Comparison of ENCODE assay signal across 8 cellular contexts in the genomic region with DNA sequence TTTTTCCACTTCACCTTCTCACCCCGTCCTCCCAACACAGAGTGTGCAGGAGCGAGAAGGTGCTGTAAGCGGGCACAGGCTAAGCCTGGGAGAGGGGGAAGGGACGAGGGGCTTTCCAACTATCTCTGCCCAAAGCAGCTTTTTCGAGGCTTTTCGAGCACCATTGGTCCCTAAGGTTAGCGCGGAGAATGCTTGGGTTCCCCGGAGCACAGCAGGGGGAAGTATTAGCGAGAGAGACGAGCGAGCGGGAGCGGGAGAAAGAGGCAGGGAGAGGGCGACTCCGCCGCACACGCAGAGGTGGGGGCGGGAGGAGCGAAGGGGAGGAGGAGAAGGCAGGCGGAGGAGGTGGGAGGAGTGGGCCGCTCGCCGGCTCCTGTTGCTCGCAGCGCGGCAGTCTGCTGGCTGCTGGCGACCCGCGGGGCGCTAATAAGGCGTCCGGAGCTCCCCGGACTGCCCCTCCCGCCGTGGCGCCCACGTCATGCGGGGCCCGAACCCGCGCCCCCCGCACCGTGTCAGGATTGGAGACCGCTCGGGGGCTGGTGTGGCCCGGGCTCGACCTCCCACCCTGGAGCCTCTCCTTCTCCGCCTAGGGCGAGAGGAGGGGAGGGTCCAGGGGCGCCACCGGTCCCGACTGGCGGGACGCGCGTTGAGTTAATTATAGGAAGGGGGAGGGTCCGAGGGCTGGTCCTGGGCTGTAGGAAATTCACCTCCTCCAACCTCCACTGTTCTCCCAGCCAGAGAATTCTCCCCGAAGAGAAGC. TPM values are rescaled to one million over a fixed set of nuclear protein-coding genes. Genes with fewer than 3 reads are reported as not detected.
DNase-seq lines count a peak whose midpoint lies in the region; ATAC-seq and TF ChIP-seq lines count a peak whose summit lies in the region.

Gene ADAMTS3, minus strand, starts transcription at position 263 of the 760 bp plus-strand sequence. CDS start 459 bp downstream, outside the sequence.

- peaks cover 6% of the 10 kb centered on the region; the same call in 1 of the 2 replicates for H3K4me1 ChIP-seq in PC-9 (replicated peaks; ENCODE audit: insufficient read depth)
- H3K4me1 ChIP-seq in smooth muscle cell (ENCODE audit: low read depth), result peaks cover 7% of the 10 kb centered on the region

- H3K9me2 ChIP-seq in PC-9 (ENCODE audit: insufficient read depth), result no peaks in the 10 kb centered on the region

- ATAC-seq in HG03442 (IDR thresholded peaks at IDR 0.05; ENCODE audit: unreplicated experiment), result no peak

- H3K9ac ChIP-seq in smooth muscle cell (ENCODE audit: low read depth), result peak within 1 kb of the TSS; percentile 46

- H3K79me2 ChIP-seq in PC-9 (ENCODE audit: low read depth) (no peaks in the 10 kb centered on the region), smooth muscle cell (ENCODE audit: low read depth) (no peaks in the 10 kb centered on the region)

- intact Hi-C loops in PC-9 (cut with micrococcal nuclease; ENCODE audit: unreplicated experiment), result no loop called here

- H2AFZ ChIP-seq in PC-9 (peak within 1 kb of the TSS; percentile 83), smooth muscle cell (ENCODE audit: low read depth) (peak within 1 kb of the TSS; percentile 95)

- DNase-seq in Caki2 (ENCODE audit: low read depth) (peak; percentile 85), HEK293T (ENCODE audit: extremely low spot score) (peak; percentile 80), PC-9 (peak in 1 of 2 experiments; percentile 25), cerebellum (ENCODE audit: low spot score) (peak; percentile 6), islet precursor cell (peak; percentile 95), smooth muscle cell (lab: John Stamatoyannopoulos, UW; ENCODE audit: unreplicated experiment) (peak; percentile 25), NK-92 (lab: John Stamatoyannopoulos, UW; ENCODE audit: unreplicated experiment) (no peak)

- H3K27ac ChIP-seq in PC-9 (no peak within 1 kb of the TSS), smooth muscle cell (ENCODE audit: low read depth) (peak within 1 kb of the TSS; percentile 60)

- TF ChIP-seq CTCF in PC-9 (conservative IDR thresholded peaks at IDR 0.05), result no peak
- no peak for TF ChIP-seq CTCF in smooth muscle cell (IDR thresholded peaks at IDR 0.05; ENCODE audit: borderline replicate concordance, insufficient read depth, poor library complexity, severe bottlenecking)

- H3K4me2 ChIP-seq in PC-9, result peak within 1 kb of the TSS; percentile 99
- peak within 1 kb of the TSS; percentile 88 for H3K4me2 ChIP-seq in smooth muscle cell

- H3K36me3 ChIP-seq in PC-9 (ENCODE audit: low read depth), result no peaks in the 10 kb centered on the region
- H3K36me3 ChIP-seq in smooth muscle cell (ENCODE audit: low read depth), result no peaks in the 10 kb centered on the region

- H4K20me1 ChIP-seq in PC-9 (ENCODE audit: insufficient read depth), result no peaks in the 10 kb centered on the region
- H4K20me1 ChIP-seq in smooth muscle cell (ENCODE audit: low read depth), result no peaks in the 10 kb centered on the region

- H3F3A ChIP-seq in PC-9 (ENCODE audit: insufficient read depth, low read depth) (no peaks in the 10 kb centered on the region), smooth muscle cell (ENCODE audit: low read depth) (no peaks in the 10 kb centered on the region)

- H3K27me3 ChIP-seq in PC-9 (ENCODE audit: insufficient read depth, low read depth), result no peaks in the 10 kb centered on the region
- no peaks in the 10 kb centered on the region for H3K27me3 ChIP-seq in smooth muscle cell (ENCODE audit: low read depth)

- BruUV-seq in PC-9 (replicated peaks; lab: Mats Ljungman, UMichigan), result no TSS peak

- under 1% methylated on average over 41 of the region's 59 CpGs for WGBS in smooth muscle cell (ENCODE audit: low lambda C conversion rate)

- POLR2A ChIA-PET in HEK293T (lab: Yijun Ruan, JAX), result interaction anchor here (1.0 to 2.1 kb wide), 2 partner anchors 10 to 242 kb away, joined by 3 to 6 read pairs; no protein-coding TSS in a partner anchor
- POLR2A ChIA-PET in PC-9 (lab: Charles Lee; ENCODE audit: unreplicated experiment), result interaction anchor here (0.7 kb wide), 2 partner anchors 732 to 1487 kb away, joined by 4 to 12 read pairs; no protein-coding TSS in a partner anchor

- in situ Hi-C loops in Caki2 (cut with HindIII; ENCODE audit: low pct_unique_long_range_greater_than_20kb, low sequenced_read_pairs), result no loop called here

- H3K9me3 ChIP-seq in PC-9 (ENCODE audit: insufficient read depth, low read depth) (no peaks in the 10 kb centered on the region), smooth muscle cell (replicated peaks; ENCODE audit: low read depth) (no peaks in the 10 kb centered on the region)

- CTCF ChIA-PET in HEK293T (lab: Yijun Ruan, JAX) (no interaction called here), PC-9 (lab: Charles Lee) (no interaction called here)

- H3K4me3 ChIP-seq in PC-9 (peak within 1 kb of the TSS; percentile 65), smooth muscle cell (peak within 1 kb of the TSS; percentile 62)

TF ChIP-seq in HEK293T, 16 proteins besides CTCF, POLR2A, EP300 and RAD21:
- TF ChIP-seq HDGF (IDR thresholded peaks at IDR 0.05; ENCODE audit: borderline replicate concordance) (0 out of 2 replicates have a peak, but pooled peaks have one; percentile 30), FOXK2 (IDR thresholded peaks at IDR 0.05) (no peak), TARDBP (IDR thresholded peaks at IDR 0.05) (no peak), ELF4 (IDR thresholded peaks at IDR 0.05) (0 out of 2 replicates have a peak, but pooled peaks have one; percentile 12), L3MBTL2 (conservative IDR thresholded peaks at IDR 0.05) (peak; percentile 86), LEF1 (IDR thresholded peaks at IDR 0.05; ENCODE audit: borderline replicate concordance) (no peak; the same call in 1 of the 2 replicates), SUZ12 (IDR thresholded peaks at IDR 0.05) (no peak), CTBP1 (IDR thresholded peaks at IDR 0.05; ENCODE audit: borderline replicate concordance) (no peak), BHLHE40 (IDR thresholded peaks at IDR 0.05; ENCODE audit: borderline replicate concordance) (no peak), FOXA1 (IDR thresholded peaks at IDR 0.05) (no peak), ARNT (IDR thresholded peaks at IDR 0.05) (no peak), NFRKB (IDR thresholded peaks at IDR 0.05) (no peak), FOXM1 (IDR thresholded peaks at IDR 0.05; ENCODE audit: borderline replicate concordance) (no peak), ZNF384 (IDR thresholded peaks at IDR 0.05) (no peak), SP1 (IDR thresholded peaks at IDR 0.05) (no peak)
- TF ChIP-seq, protein P1, sequence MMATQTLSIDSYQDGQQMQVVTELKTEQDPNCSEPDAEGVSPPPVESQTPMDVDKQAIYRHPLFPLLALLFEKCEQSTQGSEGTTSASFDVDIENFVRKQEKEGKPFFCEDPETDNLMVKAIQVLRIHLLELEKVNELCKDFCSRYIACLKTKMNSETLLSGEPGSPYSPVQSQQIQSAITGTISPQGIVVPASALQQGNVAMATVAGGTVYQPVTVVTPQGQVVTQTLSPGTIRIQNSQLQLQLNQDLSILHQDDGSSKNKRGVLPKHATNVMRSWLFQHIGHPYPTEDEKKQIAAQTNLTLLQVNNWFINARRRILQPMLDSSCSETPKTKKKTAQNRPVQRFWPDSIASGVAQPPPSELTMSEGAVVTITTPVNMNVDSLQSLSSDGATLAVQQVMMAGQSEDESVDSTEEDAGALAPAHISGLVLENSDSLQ (IDR thresholded peaks at IDR 0.05), result no peak; the same call in 1 of the 2 replicates

RNA-seq across cellular contexts. Expression of gene ADAMTS3, which starts in this region (rescaled TPM):
- 2.2 and 2.7 TPM in 2 replicates for total RNA-seq in Caki2 (2014; rRNA removed; shearing (Covaris generic); ENCODE audit: low replicate concordance)
- total RNA-seq in PC-9 (2021) (0.30 and 0.76 TPM in 2 replicates), cerebellum (13.8 TPM), smooth muscle cell (2.2 and 3.1 TPM in 2 replicates)
- 0.15 and 0.46 TPM in 2 replicates for polyA plus RNA-seq in smooth muscle cell
